17 cellular contexts compared by ENCODE assay signal in the genomic region with DNA sequence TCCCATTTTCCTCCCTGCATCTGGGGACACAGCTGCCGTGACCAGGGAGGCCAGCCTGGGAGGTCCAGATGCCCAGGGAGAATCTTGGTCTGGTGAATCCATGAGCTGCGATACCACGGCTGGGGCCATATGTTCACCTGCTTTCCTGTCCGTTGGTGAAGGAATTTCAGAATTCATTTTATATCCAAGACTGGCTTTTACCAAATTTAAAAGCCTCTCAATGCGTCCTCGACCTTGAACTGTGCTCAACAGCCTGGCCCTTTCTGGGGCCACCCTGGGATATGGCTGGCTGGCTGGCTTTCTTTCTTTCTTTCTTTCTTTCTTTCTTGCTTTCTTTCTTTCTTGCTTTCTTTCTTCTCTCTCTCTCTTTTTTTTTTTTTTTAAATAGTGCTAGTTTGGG. TPM values are rescaled to one million over a fixed set of nuclear protein-coding genes. Genes with fewer than 3 reads are reported as not detected.
DNase-seq lines count a peak whose midpoint lies in the region; ATAC-seq and TF ChIP-seq lines count a peak whose summit lies in the region.
"Had no signal": no experiment of that assay in that cellular context is flagged by ENCODE, and none has a peak within 500 bp of the region (broad histone marks: within the 10 kb centered on the region; RNA-seq: fewer than 3 reads in every experiment).

No MANE protein-coding gene starts in this region.

- peaks cover 13 to 66% (median 15%) of the 10 kb centered on the region in 3 donors for H3K36me3 Mint-ChIP-seq in CD8-positive, alpha-beta memory T cell

- peak overlapping the region in 1 of 8 donors; percentile 50 for H3K27ac Mint-ChIP-seq in CD8-positive, alpha-beta memory T cell
- H3K27ac Mint-ChIP-seq: activated naive CD4-positive, alpha-beta T cell treated with anti-CD3 and anti-CD28 coated beads for 36 hours had no signal

- peaks cover 0 to 1% of the 10 kb centered on the region in 2 donors for H3K27me3 Mint-ChIP-seq in CD8-positive, alpha-beta memory T cell

- ATAC-seq in right lobe of liver (no peak), HG03442 (IDR thresholded peaks at IDR 0.05; ENCODE audit: unreplicated experiment) (no peak)
- ATAC-seq: activated CD4-positive, CD25-positive, alpha-beta regulatory T cell treated with anti-CD3 and anti-CD28 coated beads, Interleukin-2, amount 50 U/mL, for 24 hours had no signal

- POLR2A ChIA-PET in CD8-positive, alpha-beta memory T cell (lab: Charles Lee) = no interaction called here
- POLR2A ChIA-PET in GM10248 (lab: Yijun Ruan, JAX) = no interaction called here

- no peaks in the 10 kb centered on the region for H3K4me1 ChIP-seq in CD8-positive, alpha-beta memory T cell (ENCODE audit: insufficient read depth, low read length)
- H3K4me1 ChIP-seq in adipocyte (ENCODE audit: control insufficient read depth, insufficient read depth, low read length) (peaks cover 12% of the 10 kb centered on the region), right lobe of liver (peaks cover 0 to 18% (median 5%) of the 10 kb centered on the region in 4 donors), subcutaneous abdominal adipose tissue (ENCODE audit: control insufficient read depth in 5 of 5, insufficient read depth in 5 of 5, low read length in 5 of 5) (peaks cover 0 to 30% (median 18%) of the 10 kb centered on the region in 5 donors)

- intact Hi-C loops in right lobe of liver (cut with DNase I) = no loop called here

- H3K9ac ChIP-seq in adipocyte (ENCODE audit: low read length) (peak overlapping the region; percentile 15), subcutaneous abdominal adipose tissue (ENCODE audit: low read length in 5 of 5) (peak overlapping the region in 1 of 5 donors; percentile 20)

- H3K4me3 ChIP-seq in CD8-positive, alpha-beta memory T cell (ENCODE audit: low read length) = no peak overlapping the region
- H3K4me3 ChIP-seq in adipocyte (ENCODE audit: low read length) = no peak overlapping the region
- no peak overlapping the region for H3K4me3 ChIP-seq in right lobe of liver
- no peak overlapping the region for H3K4me3 ChIP-seq in subcutaneous abdominal adipose tissue (ENCODE audit: low read depth in 1 of 5, low read length in 5 of 5)
- H3K4me3 ChIP-seq: left lung had no signal

- no peak overlapping the region for H3K4me3 Mint-ChIP-seq in CD8-positive, alpha-beta memory T cell
- H3K4me3 Mint-ChIP-seq: activated naive CD4-positive, alpha-beta T cell treated with anti-CD3 and anti-CD28 coated beads for 36 hours; nephron progenitor cell had no signal

- CTCF ChIA-PET in CD8-positive, alpha-beta memory T cell (lab: Charles Lee) = interaction anchor here (0.8 kb wide), 1 partner anchor 9 kb away, joined by 3 read pairs; no protein-coding TSS in a partner anchor
- CTCF ChIA-PET in GM10248 (lab: Yijun Ruan, JAX) = interaction anchor here (1.1 to 3.4 kb wide), 4 partner anchors 15 to 157 kb away, joined by 3 to 26 read pairs (median 4); no protein-coding TSS in a partner anchor

- H3K9me3 ChIP-seq in CD8-positive, alpha-beta memory T cell (ENCODE audit: low read length) = no peaks in the 10 kb centered on the region
- H3K9me3 ChIP-seq in adipocyte (ENCODE audit: control insufficient read depth, low read length) (no peaks in the 10 kb centered on the region), right lobe of liver (no peaks in the 10 kb centered on the region), subcutaneous abdominal adipose tissue (ENCODE audit: control insufficient read depth in 5 of 5, low read length in 5 of 5) (no peaks in the 10 kb centered on the region)
- H3K9me3 ChIP-seq: heart left ventricle, left lung had no signal

- peak overlapping the region; percentile 67 for H3K27ac ChIP-seq in CD8-positive, alpha-beta memory T cell (ENCODE audit: low read depth, low read length)
- H3K27ac ChIP-seq in right lobe of liver (peak overlapping the region in 2 of 3 donors; percentile 70 to 90), subcutaneous abdominal adipose tissue (ENCODE audit: low read depth, low read length) (peak overlapping the region; percentile 57)

- H3K27me3 ChIP-seq in CD8-positive, alpha-beta memory T cell (ENCODE audit: insufficient read depth, low read length, poor library complexity, severe bottlenecking) = no peaks in the 10 kb centered on the region
- H3K27me3 ChIP-seq in adipocyte (replicated peaks; ENCODE audit: control insufficient read depth, insufficient read depth, low read length) (no peaks in the 10 kb centered on the region), right lobe of liver (no peaks in the 10 kb centered on the region), subcutaneous abdominal adipose tissue (ENCODE audit: control insufficient read depth in 5 of 5, insufficient read depth in 4 of 5, low read length in 5 of 5) (no peaks in the 10 kb centered on the region)
- H3K27me3 ChIP-seq: heart left ventricle, left lung had no signal

- no peak for TF ChIP-seq CTCF in right lobe of liver (IDR thresholded peaks at IDR 0.05)
- no peak for TF ChIP-seq CTCF in GM10248 (IDR thresholded peaks at IDR 0.05; ENCODE audit: control extremely low read depth, extremely low read depth, low read depth, missing control alignments)

- H3K36me3 ChIP-seq in CD8-positive, alpha-beta memory T cell (ENCODE audit: insufficient read depth, low read length) = no peaks in the 10 kb centered on the region
- H3K36me3 ChIP-seq in adipocyte (ENCODE audit: control insufficient read depth, insufficient read depth, low read length, severe bottlenecking) = peaks cover 23% of the 10 kb centered on the region
- H3K36me3 ChIP-seq in right lobe of liver = peaks cover 0 to 30% (median 10%) of the 10 kb centered on the region in 4 donors
- peaks cover 4 to 33% (median 16%) of the 10 kb centered on the region in 5 donors for H3K36me3 ChIP-seq in subcutaneous abdominal adipose tissue (ENCODE audit: control insufficient read depth in 5 of 5, insufficient read depth in 5 of 5, low read length in 5 of 5)

- H3K4me1 Mint-ChIP-seq in CD8-positive, alpha-beta memory T cell = no peaks in the 10 kb centered on the region

- in situ Hi-C loops in ACHN (cut with HindIII; ENCODE audit: low pct_ligation_motif_present, low pct_unique_long_range_greater_than_20kb, low sequenced_read_pairs) = no loop called here

- no peak for DNase-seq in CD8-positive, alpha-beta memory T cell
- DNase-seq in adipocyte (ENCODE audit: low read depth) (no peak), right lobe of liver (no peak), SIG-M5 (lab: John Stamatoyannopoulos, UW) (no peak), ACHN (no peak), GM10248 (ENCODE audit: extremely low spot score) (no peak)
- DNase-seq: activated CD8-positive, alpha-beta memory T cell treated with anti-CD3 and anti-CD28 coated beads, Interleukin-2, amount 50 U/mL, for 4 hours; activated naive CD4-positive, alpha-beta T cell treated with anti-CD3 and anti-CD28 coated beads for 36 hours; C1 segment of cervical spinal cord; heart left ventricle; KG1; left lung; NCI-H345; nephron progenitor cell had no signal

- WGBS in right lobe of liver (ENCODE audit: insufficient coverage, low coverage, low lambda C conversion rate, missing lambda C conversion rate) = 71% methylated on average over 4 of the region's 6 CpGs

- TF ChIP-seq POLR2A in right lobe of liver (IDR thresholded peaks at IDR 0.05) = no peak

- no peaks in the 10 kb centered on the region for H3K9me3 Mint-ChIP-seq in CD8-positive, alpha-beta memory T cell

RNA-seq across cellular contexts. Expression of a gene that starts 22.2 kb away (rescaled TPM):
- total RNA-seq in CD8-positive, alpha-beta memory T cell = under 1 TPM; 0.28 to 0.29 TPM
- polyA plus RNA-seq in CD8-positive, alpha-beta memory T cell = not detected
- 100 to 1,000 TPM in 2 of 6 experiments, 10 to 100 TPM in 2, 1 to 10 TPM in 1, under 1 TPM in 1; 0.88 to 160 (median 57.5) TPM for total RNA-seq in right lobe of liver

RNA-seq across cellular contexts. Expression of a gene that starts 23.4 kb away (rescaled TPM):
- total RNA-seq in CD8-positive, alpha-beta memory T cell = 10 to 100 TPM; 27.3 to 27.7 TPM
- polyA plus RNA-seq in CD8-positive, alpha-beta memory T cell = 12.2 TPM
- 10 to 100 TPM; 33.0 to 55.5 (median 40.7) TPM for total RNA-seq in right lobe of liver

RNA-seq across cellular contexts. Expression of a gene that starts 33.6 kb away (rescaled TPM):
- total RNA-seq in CD8-positive, alpha-beta memory T cell = under 1 TPM; 0.26 to 0.31 TPM
- polyA plus RNA-seq in CD8-positive, alpha-beta memory T cell = not detected
- 10 to 100 TPM in 1 of 6 experiments, 1 to 10 TPM in 5; 1.9 to 12.6 (median 3.2) TPM for total RNA-seq in right lobe of liver
- total RNA-seq: activated naive CD4-positive, alpha-beta T cell treated with anti-CD3 and anti-CD28 coated beads for 36 hours had no signal

RNA-seq across cellular contexts. Expression of a gene that starts 40.9 kb away (rescaled TPM):
- 100 to 1,000 TPM; 351 to 373 TPM for total RNA-seq in CD8-positive, alpha-beta memory T cell
- polyA plus RNA-seq in CD8-positive, alpha-beta memory T cell = 154 TPM
- total RNA-seq in right lobe of liver = 100 to 1,000 TPM in 2 of 6 experiments, 10 to 100 TPM in 4; 37.6 to 139 (median 47.3) TPM

RNA-seq across cellular contexts. Expression of a gene that starts 55.4 kb away (rescaled TPM):
- 100 to 1,000 TPM; 111 to 131 TPM for total RNA-seq in CD8-positive, alpha-beta memory T cell
- polyA plus RNA-seq in CD8-positive, alpha-beta memory T cell = 108 TPM
- total RNA-seq in right lobe of liver = 10 to 100 TPM; 12.8 to 23.9 (median 15.9) TPM
